Comparison of ENCODE assay signal across 1 cellular context in the genomic region with DNA sequence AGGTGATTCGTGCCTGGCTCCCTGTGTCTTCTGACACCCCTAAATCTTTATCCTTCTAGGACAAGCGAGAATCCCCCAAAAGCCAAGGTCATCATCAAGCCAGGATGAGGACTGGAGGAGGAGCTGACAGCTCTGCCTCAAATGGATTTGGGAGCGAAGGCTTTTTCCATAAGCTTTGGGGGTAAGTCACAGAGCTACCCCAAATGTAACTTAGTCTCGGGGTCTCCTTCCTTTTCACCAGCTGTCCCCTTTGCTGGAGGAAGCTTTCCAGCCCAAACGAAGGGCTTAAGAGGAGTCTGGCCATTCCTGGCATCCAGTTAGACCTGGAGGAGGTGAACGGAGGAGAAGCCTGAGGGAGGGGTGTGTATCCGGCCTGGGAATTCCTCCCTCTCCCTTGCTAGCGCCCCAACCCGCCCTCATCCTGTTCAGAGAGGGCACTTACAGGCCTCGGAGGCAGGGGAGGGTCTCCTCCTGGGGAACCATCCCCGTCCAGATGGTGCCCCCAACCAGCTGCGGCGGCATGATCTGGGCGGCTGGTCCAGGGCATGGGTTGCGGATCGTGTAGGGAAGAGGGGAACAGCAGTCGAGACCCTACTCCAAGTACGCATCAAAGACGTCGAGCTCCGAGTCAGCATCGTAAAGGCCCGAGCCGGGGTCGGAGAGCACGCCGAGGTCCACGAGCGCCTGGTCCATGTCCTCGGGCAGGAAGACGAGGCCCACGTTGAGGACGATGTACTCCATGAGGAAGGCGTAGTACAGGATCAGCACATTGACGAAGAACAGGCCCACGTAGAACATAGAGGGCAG.
TF ChIP-seq lines count a peak whose summit lies in the region.

No MANE protein-coding gene starts in this region.

TF ChIP-seq in K562, 482 proteins besides CTCF, POLR2A, EP300 and RAD21:
- TF ChIP-seq L3MBTL2 (IDR thresholded peaks at IDR 0.05): peak; percentile 46; the same call in 1 of the 2 replicates
- 0 out of 2 replicates have a peak, but pooled peaks have one; percentile 16 for TF ChIP-seq ZNF232 (CRISPR knock-in tag; IDR thresholded peaks at IDR 0.05)
- TF ChIP-seq, protein P1, sequence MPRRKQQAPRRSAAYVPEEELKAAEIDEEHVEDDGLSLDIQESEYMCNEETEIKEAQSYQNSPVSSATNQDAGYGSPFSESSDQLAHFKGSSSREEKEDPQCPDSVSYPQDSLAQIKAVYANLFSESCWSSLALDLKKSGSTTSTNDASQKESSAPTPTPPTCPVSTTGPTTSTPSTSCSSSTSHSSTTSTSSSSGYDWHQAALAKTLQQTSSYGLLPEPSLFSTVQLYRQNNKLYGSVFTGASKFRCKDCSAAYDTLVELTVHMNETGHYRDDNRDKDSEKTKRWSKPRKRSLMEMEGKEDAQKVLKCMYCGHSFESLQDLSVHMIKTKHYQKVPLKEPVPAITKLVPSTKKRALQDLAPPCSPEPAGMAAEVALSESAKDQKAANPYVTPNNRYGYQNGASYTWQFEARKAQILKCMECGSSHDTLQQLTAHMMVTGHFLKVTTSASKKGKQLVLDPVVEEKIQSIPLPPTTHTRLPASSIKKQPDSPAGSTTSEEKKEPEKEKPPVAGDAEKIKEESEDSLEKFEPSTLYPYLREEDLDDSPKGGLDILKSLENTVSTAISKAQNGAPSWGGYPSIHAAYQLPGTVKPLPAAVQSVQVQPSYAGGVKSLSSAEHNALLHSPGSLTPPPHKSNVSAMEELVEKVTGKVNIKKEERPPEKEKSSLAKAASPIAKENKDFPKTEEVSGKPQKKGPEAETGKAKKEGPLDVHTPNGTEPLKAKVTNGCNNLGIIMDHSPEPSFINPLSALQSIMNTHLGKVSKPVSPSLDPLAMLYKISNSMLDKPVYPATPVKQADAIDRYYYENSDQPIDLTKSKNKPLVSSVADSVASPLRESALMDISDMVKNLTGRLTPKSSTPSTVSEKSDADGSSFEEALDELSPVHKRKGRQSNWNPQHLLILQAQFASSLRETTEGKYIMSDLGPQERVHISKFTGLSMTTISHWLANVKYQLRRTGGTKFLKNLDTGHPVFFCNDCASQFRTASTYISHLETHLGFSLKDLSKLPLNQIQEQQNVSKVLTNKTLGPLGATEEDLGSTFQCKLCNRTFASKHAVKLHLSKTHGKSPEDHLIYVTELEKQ (CRISPR knock-in tag; IDR thresholded peaks at IDR 0.05): no peak
- TF ChIP-seq MYC (IDR thresholded peaks at IDR 0.05; ENCODE audit: low read depth, low read length): no peak
- peak; percentile 30; the same call in 1 of the 2 replicates for TF ChIP-seq MYC (CRISPR knock-in tag; IDR thresholded peaks at IDR 0.05; ENCODE audit: borderline replicate concordance, low read depth)
- TF ChIP-seq, protein P2, sequence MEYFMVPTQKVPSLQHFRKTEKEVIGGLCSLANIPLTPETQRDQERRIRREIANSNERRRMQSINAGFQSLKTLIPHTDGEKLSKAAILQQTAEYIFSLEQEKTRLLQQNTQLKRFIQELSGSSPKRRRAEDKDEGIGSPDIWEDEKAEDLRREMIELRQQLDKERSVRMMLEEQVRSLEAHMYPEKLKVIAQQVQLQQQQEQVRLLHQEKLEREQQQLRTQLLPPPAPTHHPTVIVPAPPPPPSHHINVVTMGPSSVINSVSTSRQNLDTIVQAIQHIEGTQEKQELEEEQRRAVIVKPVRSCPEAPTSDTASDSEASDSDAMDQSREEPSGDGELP (CRISPR knock-in tag; IDR thresholded peaks at IDR 0.05; ENCODE audit: borderline replicate concordance): 0 out of 2 replicates have a peak, but pooled peaks have one; percentile 18
- 0 out of 2 replicates have a peak, but pooled peaks have one; percentile 9 for TF ChIP-seq ZFX (CRISPR knock-in tag; IDR thresholded peaks at IDR 0.05)
- TF ChIP-seq, protein P3, sequence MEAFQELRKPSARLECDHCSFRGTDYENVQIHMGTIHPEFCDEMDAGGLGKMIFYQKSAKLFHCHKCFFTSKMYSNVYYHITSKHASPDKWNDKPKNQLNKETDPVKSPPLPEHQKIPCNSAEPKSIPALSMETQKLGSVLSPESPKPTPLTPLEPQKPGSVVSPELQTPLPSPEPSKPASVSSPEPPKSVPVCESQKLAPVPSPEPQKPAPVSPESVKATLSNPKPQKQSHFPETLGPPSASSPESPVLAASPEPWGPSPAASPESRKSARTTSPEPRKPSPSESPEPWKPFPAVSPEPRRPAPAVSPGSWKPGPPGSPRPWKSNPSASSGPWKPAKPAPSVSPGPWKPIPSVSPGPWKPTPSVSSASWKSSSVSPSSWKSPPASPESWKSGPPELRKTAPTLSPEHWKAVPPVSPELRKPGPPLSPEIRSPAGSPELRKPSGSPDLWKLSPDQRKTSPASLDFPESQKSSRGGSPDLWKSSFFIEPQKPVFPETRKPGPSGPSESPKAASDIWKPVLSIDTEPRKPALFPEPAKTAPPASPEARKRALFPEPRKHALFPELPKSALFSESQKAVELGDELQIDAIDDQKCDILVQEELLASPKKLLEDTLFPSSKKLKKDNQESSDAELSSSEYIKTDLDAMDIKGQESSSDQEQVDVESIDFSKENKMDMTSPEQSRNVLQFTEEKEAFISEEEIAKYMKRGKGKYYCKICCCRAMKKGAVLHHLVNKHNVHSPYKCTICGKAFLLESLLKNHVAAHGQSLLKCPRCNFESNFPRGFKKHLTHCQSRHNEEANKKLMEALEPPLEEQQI (IDR thresholded peaks at IDR 0.05): no peak
- no peak for TF ChIP-seq ZNF507 (tag; conservative IDR thresholded peaks at IDR 0.05)
- TF ChIP-seq ARHGAP35 (IDR thresholded peaks at IDR 0.05; ENCODE audit: partially characterized antibody): peak; percentile 29
- TF ChIP-seq, protein P4, sequence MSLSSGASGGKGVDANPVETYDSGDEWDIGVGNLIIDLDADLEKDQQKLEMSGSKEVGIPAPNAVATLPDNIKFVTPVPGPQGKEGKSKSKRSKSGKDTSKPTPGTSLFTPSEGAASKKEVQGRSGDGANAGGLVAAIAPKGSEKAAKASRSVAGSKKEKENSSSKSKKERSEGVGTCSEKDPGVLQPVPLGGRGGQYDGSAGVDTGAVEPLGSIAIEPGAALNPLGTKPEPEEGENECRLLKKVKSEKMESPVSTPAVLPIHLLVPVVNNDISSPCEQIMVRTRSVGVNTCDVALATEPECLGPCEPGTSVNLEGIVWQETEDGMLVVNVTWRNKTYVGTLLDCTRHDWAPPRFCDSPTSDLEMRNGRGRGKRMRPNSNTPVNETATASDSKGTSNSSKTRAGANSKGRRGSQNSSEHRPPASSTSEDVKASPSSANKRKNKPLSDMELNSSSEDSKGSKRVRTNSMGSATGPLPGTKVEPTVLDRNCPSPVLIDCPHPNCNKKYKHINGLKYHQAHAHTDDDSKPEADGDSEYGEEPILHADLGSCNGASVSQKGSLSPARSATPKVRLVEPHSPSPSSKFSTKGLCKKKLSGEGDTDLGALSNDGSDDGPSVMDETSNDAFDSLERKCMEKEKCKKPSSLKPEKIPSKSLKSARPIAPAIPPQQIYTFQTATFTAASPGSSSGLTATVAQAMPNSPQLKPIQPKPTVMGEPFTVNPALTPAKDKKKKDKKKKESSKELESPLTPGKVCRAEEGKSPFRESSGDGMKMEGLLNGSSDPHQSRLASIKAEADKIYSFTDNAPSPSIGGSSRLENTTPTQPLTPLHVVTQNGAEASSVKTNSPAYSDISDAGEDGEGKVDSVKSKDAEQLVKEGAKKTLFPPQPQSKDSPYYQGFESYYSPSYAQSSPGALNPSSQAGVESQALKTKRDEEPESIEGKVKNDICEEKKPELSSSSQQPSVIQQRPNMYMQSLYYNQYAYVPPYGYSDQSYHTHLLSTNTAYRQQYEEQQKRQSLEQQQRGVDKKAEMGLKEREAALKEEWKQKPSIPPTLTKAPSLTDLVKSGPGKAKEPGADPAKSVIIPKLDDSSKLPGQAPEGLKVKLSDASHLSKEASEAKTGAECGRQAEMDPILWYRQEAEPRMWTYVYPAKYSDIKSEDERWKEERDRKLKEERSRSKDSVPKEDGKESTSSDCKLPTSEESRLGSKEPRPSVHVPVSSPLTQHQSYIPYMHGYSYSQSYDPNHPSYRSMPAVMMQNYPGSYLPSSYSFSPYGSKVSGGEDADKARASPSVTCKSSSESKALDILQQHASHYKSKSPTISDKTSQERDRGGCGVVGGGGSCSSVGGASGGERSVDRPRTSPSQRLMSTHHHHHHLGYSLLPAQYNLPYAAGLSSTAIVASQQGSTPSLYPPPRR (CRISPR knock-in tag; IDR thresholded peaks at IDR 0.05; ENCODE audit: borderline replicate concordance): no peak
